1 cellular context compared by ENCODE assay signal in the genomic region with DNA sequence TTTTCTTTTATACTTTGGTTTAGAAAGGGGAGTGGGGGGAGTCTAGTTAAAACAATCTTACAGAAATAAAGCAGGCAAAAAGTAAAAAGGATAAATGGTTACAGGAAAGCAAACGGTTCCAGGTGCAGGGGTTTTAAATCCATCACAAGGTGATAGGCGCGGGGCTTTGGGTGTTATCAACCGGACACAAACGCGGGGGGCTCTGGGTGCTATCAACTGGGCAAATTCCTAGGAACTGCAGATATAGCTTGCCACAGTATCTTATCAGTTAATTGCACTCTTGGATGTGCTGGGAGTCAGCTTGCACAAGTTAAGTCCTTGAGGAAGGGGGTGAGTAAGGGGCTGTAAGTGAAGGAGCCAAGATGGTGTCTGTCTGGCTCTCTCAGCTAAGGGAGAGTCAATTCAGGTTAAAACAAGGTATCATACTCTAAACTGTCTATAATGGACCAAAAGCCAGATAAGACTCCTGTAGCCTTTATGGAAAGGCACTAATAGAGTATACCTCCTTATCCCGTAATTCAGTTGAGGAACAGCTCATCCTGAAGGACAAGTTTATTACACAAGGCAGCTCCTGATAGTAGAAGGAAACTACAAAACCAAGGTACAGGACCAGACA.
A peak's percentile ranks its signal among the peaks of the same experiment; 100 is the strongest.
TF ChIP-seq lines count a peak whose summit lies in the region.

No MANE protein-coding gene starts in this region.

TF ChIP-seq in K562, 482 proteins besides CTCF, POLR2A, EP300 and RAD21 (continues in another document):
- no peak for TF ChIP-seq MIER1 (IDR thresholded peaks at IDR 0.05; ENCODE audit: low read depth)
- TF ChIP-seq, protein P1, sequence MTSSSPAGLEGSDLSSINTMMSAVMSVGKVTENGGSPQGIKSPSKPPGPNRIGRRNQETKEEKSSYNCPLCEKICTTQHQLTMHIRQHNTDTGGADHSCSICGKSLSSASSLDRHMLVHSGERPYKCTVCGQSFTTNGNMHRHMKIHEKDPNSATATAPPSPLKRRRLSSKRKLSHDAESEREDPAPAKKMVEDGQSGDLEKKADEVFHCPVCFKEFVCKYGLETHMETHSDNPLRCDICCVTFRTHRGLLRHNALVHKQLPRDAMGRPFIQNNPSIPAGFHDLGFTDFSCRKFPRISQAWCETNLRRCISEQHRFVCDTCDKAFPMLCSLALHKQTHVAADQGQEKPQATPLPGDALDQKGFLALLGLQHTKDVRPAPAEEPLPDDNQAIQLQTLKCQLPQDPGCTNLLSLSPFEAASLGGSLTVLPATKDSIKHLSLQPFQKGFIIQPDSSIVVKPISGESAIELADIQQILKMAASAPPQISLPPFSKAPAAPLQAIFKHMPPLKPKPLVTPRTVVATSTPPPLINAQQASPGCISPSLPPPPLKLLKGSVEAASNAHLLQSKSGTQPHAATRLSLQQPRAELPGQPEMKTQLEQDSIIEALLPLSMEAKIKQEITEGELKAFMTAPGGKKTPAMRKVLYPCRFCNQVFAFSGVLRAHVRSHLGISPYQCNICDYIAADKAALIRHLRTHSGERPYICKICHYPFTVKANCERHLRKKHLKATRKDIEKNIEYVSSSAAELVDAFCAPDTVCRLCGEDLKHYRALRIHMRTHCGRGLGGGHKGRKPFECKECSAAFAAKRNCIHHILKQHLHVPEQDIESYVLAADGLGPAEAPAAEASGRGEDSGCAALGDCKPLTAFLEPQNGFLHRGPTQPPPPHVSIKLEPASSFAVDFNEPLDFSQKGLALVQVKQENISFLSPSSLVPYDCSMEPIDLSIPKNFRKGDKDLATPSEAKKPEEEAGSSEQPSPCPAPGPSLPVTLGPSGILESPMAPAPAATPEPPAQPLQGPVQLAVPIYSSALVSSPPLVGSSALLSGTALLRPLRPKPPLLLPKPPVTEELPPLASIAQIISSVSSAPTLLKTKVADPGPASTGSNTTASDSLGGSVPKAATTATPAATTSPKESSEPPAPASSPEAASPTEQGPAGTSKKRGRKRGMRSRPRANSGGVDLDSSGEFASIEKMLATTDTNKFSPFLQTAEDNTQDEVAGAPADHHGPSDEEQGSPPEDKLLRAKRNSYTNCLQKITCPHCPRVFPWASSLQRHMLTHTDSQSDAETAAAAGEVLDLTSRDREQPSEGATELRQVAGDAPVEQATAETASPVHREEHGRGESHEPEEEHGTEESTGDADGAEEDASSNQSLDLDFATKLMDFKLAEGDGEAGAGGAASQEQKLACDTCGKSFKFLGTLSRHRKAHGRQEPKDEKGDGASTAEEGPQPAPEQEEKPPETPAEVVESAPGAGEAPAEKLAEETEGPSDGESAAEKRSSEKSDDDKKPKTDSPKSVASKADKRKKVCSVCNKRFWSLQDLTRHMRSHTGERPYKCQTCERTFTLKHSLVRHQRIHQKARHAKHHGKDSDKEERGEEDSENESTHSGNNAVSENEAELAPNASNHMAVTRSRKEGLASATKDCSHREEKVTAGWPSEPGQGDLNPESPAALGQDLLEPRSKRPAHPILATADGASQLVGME (CRISPR knock-in tag; IDR thresholded peaks at IDR 0.05), result 0 out of 2 replicates have a peak, but pooled peaks have one; percentile 24
- peak in 1 of 2 experiments; percentile 38; a peak in 1 of 4 replicates for TF ChIP-seq TRIM24 (IDR thresholded peaks at IDR 0.05)
- peak in 1 of 2 experiments; percentile 69; a peak in 2 of 4 replicates for TF ChIP-seq TBL1XR1 (IDR thresholded peaks at IDR 0.05; ENCODE audit: low read length in 2 of 2)
- 0 out of 2 replicates have a peak, but pooled peaks have one; percentile 41 for TF ChIP-seq PML (IDR thresholded peaks at IDR 0.05; ENCODE audit: low read length)
- peak; percentile 88 for TF ChIP-seq HIVEP1 (CRISPR knock-in tag; IDR thresholded peaks at IDR 0.05)
- TF ChIP-seq, protein P2, sequence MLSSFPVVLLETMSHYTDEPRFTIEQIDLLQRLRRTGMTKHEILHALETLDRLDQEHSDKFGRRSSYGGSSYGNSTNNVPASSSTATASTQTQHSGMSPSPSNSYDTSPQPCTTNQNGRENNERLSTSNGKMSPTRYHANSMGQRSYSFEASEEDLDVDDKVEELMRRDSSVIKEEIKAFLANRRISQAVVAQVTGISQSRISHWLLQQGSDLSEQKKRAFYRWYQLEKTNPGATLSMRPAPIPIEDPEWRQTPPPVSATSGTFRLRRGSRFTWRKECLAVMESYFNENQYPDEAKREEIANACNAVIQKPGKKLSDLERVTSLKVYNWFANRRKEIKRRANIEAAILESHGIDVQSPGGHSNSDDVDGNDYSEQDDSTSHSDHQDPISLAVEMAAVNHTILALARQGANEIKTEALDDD (IDR thresholded peaks at IDR 0.05), result peak; percentile 50
- TF ChIP-seq NR2C1 (IDR thresholded peaks at IDR 0.05), result no peak
- TF ChIP-seq NR2C1 (tag; IDR thresholded peaks at IDR 0.05), result peak; percentile 65; the same call in 1 of the 2 replicates
- TF ChIP-seq, protein P3, sequence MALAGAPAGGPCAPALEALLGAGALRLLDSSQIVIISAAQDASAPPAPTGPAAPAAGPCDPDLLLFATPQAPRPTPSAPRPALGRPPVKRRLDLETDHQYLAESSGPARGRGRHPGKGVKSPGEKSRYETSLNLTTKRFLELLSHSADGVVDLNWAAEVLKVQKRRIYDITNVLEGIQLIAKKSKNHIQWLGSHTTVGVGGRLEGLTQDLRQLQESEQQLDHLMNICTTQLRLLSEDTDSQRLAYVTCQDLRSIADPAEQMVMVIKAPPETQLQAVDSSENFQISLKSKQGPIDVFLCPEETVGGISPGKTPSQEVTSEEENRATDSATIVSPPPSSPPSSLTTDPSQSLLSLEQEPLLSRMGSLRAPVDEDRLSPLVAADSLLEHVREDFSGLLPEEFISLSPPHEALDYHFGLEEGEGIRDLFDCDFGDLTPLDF (CRISPR knock-in tag; IDR thresholded peaks at IDR 0.05), result no peak
- TF ChIP-seq SMARCA4 (IDR thresholded peaks at IDR 0.05), result peak; percentile 42; the same call in 1 of the 2 replicates
- peak; percentile 80 for TF ChIP-seq ZNF239 (CRISPR knock-in tag; IDR thresholded peaks at IDR 0.05)
- no peak for TF ChIP-seq ARID2 (IDR thresholded peaks at IDR 0.05)
- TF ChIP-seq, protein P4, sequence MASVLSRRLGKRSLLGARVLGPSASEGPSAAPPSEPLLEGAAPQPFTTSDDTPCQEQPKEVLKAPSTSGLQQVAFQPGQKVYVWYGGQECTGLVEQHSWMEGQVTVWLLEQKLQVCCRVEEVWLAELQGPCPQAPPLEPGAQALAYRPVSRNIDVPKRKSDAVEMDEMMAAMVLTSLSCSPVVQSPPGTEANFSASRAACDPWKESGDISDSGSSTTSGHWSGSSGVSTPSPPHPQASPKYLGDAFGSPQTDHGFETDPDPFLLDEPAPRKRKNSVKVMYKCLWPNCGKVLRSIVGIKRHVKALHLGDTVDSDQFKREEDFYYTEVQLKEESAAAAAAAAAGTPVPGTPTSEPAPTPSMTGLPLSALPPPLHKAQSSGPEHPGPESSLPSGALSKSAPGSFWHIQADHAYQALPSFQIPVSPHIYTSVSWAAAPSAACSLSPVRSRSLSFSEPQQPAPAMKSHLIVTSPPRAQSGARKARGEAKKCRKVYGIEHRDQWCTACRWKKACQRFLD (CRISPR knock-in tag; IDR thresholded peaks at IDR 0.05), result peak; percentile 75
- TF ChIP-seq, protein P5, sequence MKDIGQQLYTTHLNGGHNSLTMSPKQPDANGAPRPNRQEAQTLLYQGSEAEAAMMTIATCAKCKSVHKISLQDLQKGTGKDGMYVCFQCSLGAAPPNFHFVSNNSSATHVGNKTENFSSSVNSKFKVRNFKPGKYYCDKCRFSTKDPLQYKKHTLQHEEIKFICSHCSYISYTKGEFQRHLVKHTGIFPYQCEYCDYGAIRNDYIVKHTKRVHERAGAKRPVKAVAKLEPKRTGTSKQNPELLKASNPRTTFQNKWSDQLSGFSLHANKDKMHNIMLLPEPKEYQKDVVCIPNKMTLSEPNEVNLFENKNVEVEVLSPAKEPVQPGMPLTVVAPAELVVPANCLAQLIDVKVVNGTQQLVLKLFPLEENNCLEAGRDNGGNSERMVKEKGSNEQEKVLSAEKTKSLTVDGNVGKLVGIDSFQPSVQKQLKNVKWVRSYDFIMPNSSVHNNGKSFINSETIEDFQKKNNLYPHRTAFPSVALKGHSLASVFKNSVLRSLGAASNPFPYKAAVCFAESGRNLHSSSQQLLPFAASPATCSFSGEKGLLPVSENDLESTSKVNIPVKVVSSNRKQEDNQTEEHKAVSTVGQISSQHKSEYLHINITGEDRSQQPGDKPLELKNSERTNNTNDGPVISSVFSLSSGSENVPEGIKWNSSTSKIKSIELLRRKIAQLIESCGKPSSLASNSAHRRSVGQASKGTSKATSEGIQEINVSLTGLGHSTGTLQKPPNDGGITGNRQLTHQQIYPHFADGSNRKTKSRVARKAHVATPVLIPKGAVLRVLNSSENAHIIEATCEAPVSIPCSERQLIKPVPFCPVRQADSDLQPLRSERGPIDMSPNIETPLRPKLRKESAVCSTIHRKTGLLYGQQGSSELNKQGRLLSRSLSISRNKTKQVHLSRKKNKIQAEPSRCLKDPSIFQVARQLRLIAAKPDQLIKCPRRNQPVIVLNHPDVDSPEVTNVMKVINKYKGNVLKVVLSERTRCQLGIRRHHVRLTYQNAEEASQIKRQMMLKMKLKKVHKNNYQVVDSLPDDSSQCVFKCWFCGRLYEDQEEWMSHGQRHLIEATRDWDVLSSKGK (CRISPR knock-in tag; IDR thresholded peaks at IDR 0.05), result no peak
- TF ChIP-seq, protein P6, sequence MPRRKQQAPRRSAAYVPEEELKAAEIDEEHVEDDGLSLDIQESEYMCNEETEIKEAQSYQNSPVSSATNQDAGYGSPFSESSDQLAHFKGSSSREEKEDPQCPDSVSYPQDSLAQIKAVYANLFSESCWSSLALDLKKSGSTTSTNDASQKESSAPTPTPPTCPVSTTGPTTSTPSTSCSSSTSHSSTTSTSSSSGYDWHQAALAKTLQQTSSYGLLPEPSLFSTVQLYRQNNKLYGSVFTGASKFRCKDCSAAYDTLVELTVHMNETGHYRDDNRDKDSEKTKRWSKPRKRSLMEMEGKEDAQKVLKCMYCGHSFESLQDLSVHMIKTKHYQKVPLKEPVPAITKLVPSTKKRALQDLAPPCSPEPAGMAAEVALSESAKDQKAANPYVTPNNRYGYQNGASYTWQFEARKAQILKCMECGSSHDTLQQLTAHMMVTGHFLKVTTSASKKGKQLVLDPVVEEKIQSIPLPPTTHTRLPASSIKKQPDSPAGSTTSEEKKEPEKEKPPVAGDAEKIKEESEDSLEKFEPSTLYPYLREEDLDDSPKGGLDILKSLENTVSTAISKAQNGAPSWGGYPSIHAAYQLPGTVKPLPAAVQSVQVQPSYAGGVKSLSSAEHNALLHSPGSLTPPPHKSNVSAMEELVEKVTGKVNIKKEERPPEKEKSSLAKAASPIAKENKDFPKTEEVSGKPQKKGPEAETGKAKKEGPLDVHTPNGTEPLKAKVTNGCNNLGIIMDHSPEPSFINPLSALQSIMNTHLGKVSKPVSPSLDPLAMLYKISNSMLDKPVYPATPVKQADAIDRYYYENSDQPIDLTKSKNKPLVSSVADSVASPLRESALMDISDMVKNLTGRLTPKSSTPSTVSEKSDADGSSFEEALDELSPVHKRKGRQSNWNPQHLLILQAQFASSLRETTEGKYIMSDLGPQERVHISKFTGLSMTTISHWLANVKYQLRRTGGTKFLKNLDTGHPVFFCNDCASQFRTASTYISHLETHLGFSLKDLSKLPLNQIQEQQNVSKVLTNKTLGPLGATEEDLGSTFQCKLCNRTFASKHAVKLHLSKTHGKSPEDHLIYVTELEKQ (CRISPR knock-in tag; IDR thresholded peaks at IDR 0.05), result 0 out of 2 replicates have a peak, but pooled peaks have one; percentile 78
- peak in 1 of 2 experiments; percentile 65; a peak in 2 of 4 replicates for TF ChIP-seq RCOR1 (IDR thresholded peaks at IDR 0.05; ENCODE audit: borderline replicate concordance in 1 of 2, low read depth in 2 of 2, low read length in 2 of 2)
- TF ChIP-seq LCOR (CRISPR knock-in tag; IDR thresholded peaks at IDR 0.05), result no peak
- TF ChIP-seq, protein P7, sequence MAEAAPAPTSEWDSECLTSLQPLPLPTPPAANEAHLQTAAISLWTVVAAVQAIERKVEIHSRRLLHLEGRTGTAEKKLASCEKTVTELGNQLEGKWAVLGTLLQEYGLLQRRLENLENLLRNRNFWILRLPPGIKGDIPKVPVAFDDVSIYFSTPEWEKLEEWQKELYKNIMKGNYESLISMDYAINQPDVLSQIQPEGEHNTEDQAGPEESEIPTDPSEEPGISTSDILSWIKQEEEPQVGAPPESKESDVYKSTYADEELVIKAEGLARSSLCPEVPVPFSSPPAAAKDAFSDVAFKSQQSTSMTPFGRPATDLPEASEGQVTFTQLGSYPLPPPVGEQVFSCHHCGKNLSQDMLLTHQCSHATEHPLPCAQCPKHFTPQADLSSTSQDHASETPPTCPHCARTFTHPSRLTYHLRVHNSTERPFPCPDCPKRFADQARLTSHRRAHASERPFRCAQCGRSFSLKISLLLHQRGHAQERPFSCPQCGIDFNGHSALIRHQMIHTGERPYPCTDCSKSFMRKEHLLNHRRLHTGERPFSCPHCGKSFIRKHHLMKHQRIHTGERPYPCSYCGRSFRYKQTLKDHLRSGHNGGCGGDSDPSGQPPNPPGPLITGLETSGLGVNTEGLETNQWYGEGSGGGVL (CRISPR knock-in tag; IDR thresholded peaks at IDR 0.05), result peak; percentile 72; the same call in 1 of the 2 replicates
- no peak for TF ChIP-seq RBM34 (IDR thresholded peaks at IDR 0.05; ENCODE audit: borderline replicate concordance, insufficient read depth, low read length)
- TF ChIP-seq ZNF668 (CRISPR knock-in tag; IDR thresholded peaks at IDR 0.05), result peak; percentile 90; the same call in 1 of the 2 replicates
- TF ChIP-seq, protein P8, sequence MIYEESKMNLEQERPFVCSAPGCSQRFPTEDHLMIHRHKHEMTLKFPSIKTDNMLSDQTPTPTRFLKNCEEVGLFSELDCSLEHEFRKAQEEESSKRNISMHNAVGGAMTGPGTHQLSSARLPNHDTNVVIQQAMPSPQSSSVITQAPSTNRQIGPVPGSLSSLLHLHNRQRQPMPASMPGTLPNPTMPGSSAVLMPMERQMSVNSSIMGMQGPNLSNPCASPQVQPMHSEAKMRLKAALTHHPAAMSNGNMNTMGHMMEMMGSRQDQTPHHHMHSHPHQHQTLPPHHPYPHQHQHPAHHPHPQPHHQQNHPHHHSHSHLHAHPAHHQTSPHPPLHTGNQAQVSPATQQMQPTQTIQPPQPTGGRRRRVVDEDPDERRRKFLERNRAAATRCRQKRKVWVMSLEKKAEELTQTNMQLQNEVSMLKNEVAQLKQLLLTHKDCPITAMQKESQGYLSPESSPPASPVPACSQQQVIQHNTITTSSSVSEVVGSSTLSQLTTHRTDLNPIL (CRISPR knock-in tag; IDR thresholded peaks at IDR 0.05), result 0 out of 2 replicates have a peak, but pooled peaks have one; percentile 59
- no peak for TF ChIP-seq SMARCC2 (IDR thresholded peaks at IDR 0.05; ENCODE audit: low read depth)
- TF ChIP-seq, protein P9, sequence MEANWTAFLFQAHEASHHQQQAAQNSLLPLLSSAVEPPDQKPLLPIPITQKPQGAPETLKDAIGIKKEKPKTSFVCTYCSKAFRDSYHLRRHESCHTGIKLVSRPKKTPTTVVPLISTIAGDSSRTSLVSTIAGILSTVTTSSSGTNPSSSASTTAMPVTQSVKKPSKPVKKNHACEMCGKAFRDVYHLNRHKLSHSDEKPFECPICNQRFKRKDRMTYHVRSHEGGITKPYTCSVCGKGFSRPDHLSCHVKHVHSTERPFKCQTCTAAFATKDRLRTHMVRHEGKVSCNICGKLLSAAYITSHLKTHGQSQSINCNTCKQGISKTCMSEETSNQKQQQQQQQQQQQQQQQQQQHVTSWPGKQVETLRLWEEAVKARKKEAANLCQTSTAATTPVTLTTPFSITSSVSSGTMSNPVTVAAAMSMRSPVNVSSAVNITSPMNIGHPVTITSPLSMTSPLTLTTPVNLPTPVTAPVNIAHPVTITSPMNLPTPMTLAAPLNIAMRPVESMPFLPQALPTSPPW (CRISPR knock-in tag; IDR thresholded peaks at IDR 0.05), result peak; percentile 44; the same call in 1 of the 2 replicates
- TF ChIP-seq CEBPG (CRISPR knock-in tag; IDR thresholded peaks at IDR 0.05), result no peak
- no peak for TF ChIP-seq CEBPG (tag; conservative IDR thresholded peaks at IDR 0.05 in 1 of 2, IDR thresholded peaks at IDR 0.05 in 1 of 2)
- TF ChIP-seq NR4A1 (CRISPR knock-in tag; IDR thresholded peaks at IDR 0.05), result no peak
- TF ChIP-seq NR4A1 (tag; IDR thresholded peaks at IDR 0.05), result peak; percentile 97
